Comparison of ENCODE assay signal across 8 cellular contexts in genomic region chr7:128352138-128352537, GRCh38. TPM values are rescaled to one million over a fixed set of nuclear protein-coding genes. Genes with fewer than 3 reads are reported as not detected.
DNase-seq lines count a peak whose midpoint lies in the region; ATAC-seq and TF ChIP-seq lines count a peak whose summit lies in the region.

No MANE protein-coding gene starts in this region.

- peaks cover 46% of the 10 kb centered on the region for H3K27me3 ChIP-seq in lower lobe of right lung (ENCODE audit: low read depth)
- peaks cover 0 to 62% of the 10 kb centered on the region in 2 donors for H3K27me3 ChIP-seq in tibial artery

- H3K27ac ChIP-seq in lower lobe of right lung, result no peak overlapping the region
- H3K27ac ChIP-seq in tibial artery, result no peak overlapping the region

- peak; percentile 55 for TF ChIP-seq CTCF in lower lobe of right lung (IDR thresholded peaks at IDR 0.05)
- peak; percentile 50 to 66 for TF ChIP-seq CTCF in tibial artery (IDR thresholded peaks at IDR 0.05)

- intact Hi-C loops in lower lobe of right lung (cut with DNase I), result no loop called here
- intact Hi-C loops in tibial artery (cut with DNase I; ENCODE audit: low total_unique reads), result no loop called here

- DNase-seq in AG20443 (ENCODE audit: low spot score), result peak; percentile 64
- DNase-seq in NCI-H1092 treated with DMSO at 0.1 percent for 48 hours (lab: John Stamatoyannopoulos, UW), result peak; percentile 42
- peak; percentile 49 to 77 for DNase-seq in dermis microvascular lymphatic vessel endothelial cell (ENCODE audit: low read depth in 2 of 2)
- DNase-seq in lower lobe of right lung, result peak; percentile 73
- no peak for DNase-seq in tibial artery
- DNase-seq in COLO829 (ENCODE audit: low spot score), result no peak
- no peak for DNase-seq in putamen (ENCODE audit: low spot score)
- DNase-seq in HT-29 (ENCODE audit: low spot score), result no peak

- peak; percentile 74 for ATAC-seq in lower lobe of right lung

- H3K9me3 ChIP-seq in lower lobe of right lung (no peaks in the 10 kb centered on the region), tibial artery (no peaks in the 10 kb centered on the region)

- H3K4me3 ChIP-seq in lower lobe of right lung, result peak overlapping the region; percentile 14
- peak overlapping the region; percentile 40 to 53 for H3K4me3 ChIP-seq in tibial artery

- H3K36me3 ChIP-seq in lower lobe of right lung (no peaks in the 10 kb centered on the region), tibial artery (no peaks in the 10 kb centered on the region)

- H3K4me1 ChIP-seq in lower lobe of right lung (peaks cover 4% of the 10 kb centered on the region), tibial artery (peaks cover 0 to 16% (median 14%) of the 10 kb centered on the region in 4 donors)

RNA-seq across cellular contexts. Expression of gene RBM28, which starts 8.4 kb away (rescaled TPM):
- total RNA-seq in dermis microvascular lymphatic vessel endothelial cell, result 6.5 and 7.0 TPM in 2 replicates
- 26.9 TPM for total RNA-seq in lower lobe of right lung
- total RNA-seq in HT-29 (2014; rRNA removed; shearing (Covaris generic)), result 24.6 and 26.9 TPM in 2 replicates

RNA-seq across cellular contexts. Expression of gene PRRT4, which starts 9.4 kb away (rescaled TPM):
- total RNA-seq in dermis microvascular lymphatic vessel endothelial cell, result not detected in 2 replicates
- 0.47 TPM for total RNA-seq in lower lobe of right lung
- 0.16 TPM in 1 of 2 replicates, not detected in the other for total RNA-seq in HT-29 (2014; rRNA removed; shearing (Covaris generic))

RNA-seq across cellular contexts. Expression of gene IMPDH1, which starts 57.6 kb away (rescaled TPM):
- total RNA-seq in dermis microvascular lymphatic vessel endothelial cell, result 54.9 and 63.5 TPM in 2 replicates
- total RNA-seq in lower lobe of right lung, result 93.4 TPM
- total RNA-seq in HT-29 (2014; rRNA removed; shearing (Covaris generic)), result 188 and 199 TPM in 2 replicates

Comparison
In these comparisons a context has a peak if more than half of its experiments do, and no peak if none do; other contexts are left out.
1. DNase-seq: peak in AG20443 (single experiment), NCI-H1092 treated with DMSO at 0.1 percent for 48 hours (single experiment), dermis microvascular lymphatic vessel endothelial cell (2 of 2) and lower lobe of right lung (single experiment); none in tibial artery (0 of 2), COLO829 (single experiment), putamen (single experiment) and HT-29 (single experiment).